8 cellular contexts compared by ENCODE assay signal in genomic region chr6:155224031-155224451, GRCh38. TPM values are rescaled to one million over a fixed set of nuclear protein-coding genes. Genes with fewer than 3 reads are reported as not detected.
DNase-seq lines count a peak whose midpoint lies in the region; ATAC-seq and TF ChIP-seq lines count a peak whose summit lies in the region.

No MANE protein-coding gene starts in this region.

- no peaks in the 10 kb centered on the region for H3K9me3 Mint-ChIP-seq in CD8-positive, alpha-beta T cell
- no peaks in the 10 kb centered on the region for H3K9me3 Mint-ChIP-seq in activated CD8-positive, alpha-beta memory T cell treated with anti-CD3 and anti-CD28 coated beads, Interleukin-2, amount 10 ng/mL, durations not matched to agents 7 days and 5 days (ENCODE audit: low read depth)

- no peaks in the 10 kb centered on the region for H3K27me3 ChIP-seq in CD8-positive, alpha-beta T cell (ENCODE audit: insufficient read depth, low read length)

- no peak overlapping the region for H3K4me3 ChIP-seq in CD8-positive, alpha-beta T cell (ENCODE audit: low read depth, low read length)

- ATAC-seq in CD8-positive, alpha-beta T cell, result peak; percentile 83
- peak; percentile 100 for ATAC-seq in GM19468 (IDR thresholded peaks at IDR 0.05; ENCODE audit: extremely low read depth, unreplicated experiment)
- peak; percentile 96 for ATAC-seq in HG03520 (IDR thresholded peaks at IDR 0.05; ENCODE audit: unreplicated experiment)
- peak; percentile 95 for ATAC-seq in activated CD8-positive, alpha-beta memory T cell treated with anti-CD3 and anti-CD28 coated beads, Interleukin-2, amount 10 ng/mL, durations not matched to agents 7 days and 5 days

- intact Hi-C loops in CD8-positive, alpha-beta T cell (cut with DNase I, micrococcal nuclease), result no loop called here

- no peak overlapping the region for H3K4me3 Mint-ChIP-seq in CD8-positive, alpha-beta T cell
- H3K4me3 Mint-ChIP-seq in activated CD8-positive, alpha-beta memory T cell treated with anti-CD3 and anti-CD28 coated beads, Interleukin-2, amount 10 ng/mL, durations not matched to agents 7 days and 5 days, result peak overlapping the region; percentile 37

- CTCF ChIA-PET in CD8-positive, alpha-beta T cell (lab: Charles Lee), result no interaction called here
- CTCF ChIA-PET in activated CD8-positive, alpha-beta memory T cell treated with anti-CD3 and anti-CD28 coated beads, Interleukin-2, amount 10 ng/mL, durations not matched to agents 7 days and 5 days (lab: Charles Lee), result interaction anchor here (0.9 to 1.9 kb wide), 5 partner anchors 10 to 296 kb away, joined by 3 to 6 read pairs (median 4); no protein-coding TSS in a partner anchor

- H3K4me1 ChIP-seq in CD8-positive, alpha-beta T cell (ENCODE audit: insufficient read depth, low read length), result no peaks in the 10 kb centered on the region

- H3K36me3 ChIP-seq in CD8-positive, alpha-beta T cell (ENCODE audit: insufficient read depth, low read length), result no peaks in the 10 kb centered on the region

- H3K36me3 Mint-ChIP-seq in CD8-positive, alpha-beta T cell, result no peaks in the 10 kb centered on the region
- peaks cover 2% of the 10 kb centered on the region for H3K36me3 Mint-ChIP-seq in activated CD8-positive, alpha-beta memory T cell treated with anti-CD3 and anti-CD28 coated beads, Interleukin-2, amount 10 ng/mL, durations not matched to agents 7 days and 5 days

- peak in 4 of 7 experiments; percentile 6 to 44 (median 20) for DNase-seq in CD8-positive, alpha-beta T cell
- peak; percentile 81 for DNase-seq in activated CD8-positive, alpha-beta memory T cell treated with anti-CD3 and anti-CD28 coated beads, Interleukin-2, amount 10 ng/mL, durations not matched to agents 7 days and 5 days
- DNase-seq in islet precursor cell (peak; percentile 74), NCI-H2227 treated with DMSO at 0.1 percent for 48 hours (lab: John Stamatoyannopoulos, UW) (no peak), cerebellum (ENCODE audit: low spot score) (no peak), RPMI8226 (no peak)

- H3K27ac Mint-ChIP-seq in CD8-positive, alpha-beta T cell, result peak overlapping the region; percentile 62
- H3K27ac Mint-ChIP-seq in activated CD8-positive, alpha-beta memory T cell treated with anti-CD3 and anti-CD28 coated beads, Interleukin-2, amount 10 ng/mL, durations not matched to agents 7 days and 5 days, result peak overlapping the region; percentile 84

- H3K27me3 Mint-ChIP-seq in CD8-positive, alpha-beta T cell (ENCODE audit: low read depth), result peaks cover 6% of the 10 kb centered on the region
- no peaks in the 10 kb centered on the region for H3K27me3 Mint-ChIP-seq in activated CD8-positive, alpha-beta memory T cell treated with anti-CD3 and anti-CD28 coated beads, Interleukin-2, amount 10 ng/mL, durations not matched to agents 7 days and 5 days

- H3K27ac ChIP-seq in CD8-positive, alpha-beta T cell (ENCODE audit: low read depth, low read length), result no peak overlapping the region

- no peaks in the 10 kb centered on the region for H3K9me3 ChIP-seq in CD8-positive, alpha-beta T cell (ENCODE audit: low read length)

- no peak for TF ChIP-seq CTCF in CD8-positive, alpha-beta T cell (IDR thresholded peaks at IDR 0.05)

- POLR2A ChIA-PET in CD8-positive, alpha-beta T cell (lab: Charles Lee), result no interaction called here

- peaks cover 8% of the 10 kb centered on the region for H3K4me1 Mint-ChIP-seq in CD8-positive, alpha-beta T cell (ENCODE audit: low read depth)
- peaks cover 21% of the 10 kb centered on the region for H3K4me1 Mint-ChIP-seq in activated CD8-positive, alpha-beta memory T cell treated with anti-CD3 and anti-CD28 coated beads, Interleukin-2, amount 10 ng/mL, durations not matched to agents 7 days and 5 days

RNA-seq across cellular contexts. Expression of gene CLDN20, which starts 39.8 kb away (rescaled TPM):
- not detected for total RNA-seq in CD8-positive, alpha-beta T cell
- not detected for total RNA-seq in activated CD8-positive, alpha-beta memory T cell treated with anti-CD3 and anti-CD28 coated beads, Interleukin-2, amount 10 ng/mL, durations not matched to agents 7 days and 5 days
- total RNA-seq in cerebellum, result not detected

Comparison
In these comparisons a context has a peak if more than half of its experiments do, and no peak if none do; other contexts are left out.
1. DNase-seq: peak in CD8-positive, alpha-beta T cell (4 of 7), activated CD8-positive, alpha-beta memory T cell treated with anti-CD3 and anti-CD28 coated beads, Interleukin-2, amount 10 ng/mL, durations not matched to agents 7 days and 5 days (single experiment) and islet precursor cell (single experiment); none in NCI-H2227 treated with DMSO at 0.1 percent for 48 hours (single experiment), cerebellum (single experiment) and RPMI8226 (single experiment).
2. Peak in every context shown above with its lines, with median percentiles within 50 percentile points of each other: ATAC-seq.